1 cellular context compared by ENCODE assay signal in genomic region chr6:33926451-33926850, GRCh38.
TF ChIP-seq lines count a peak whose summit lies in the region.

No MANE protein-coding gene starts in this region.

TF ChIP-seq in HepG2, 621 proteins besides CTCF, POLR2A, EP300 and RAD21 (continued from another document):
- TF ChIP-seq ZFP91 (CRISPR knock-in tag; IDR thresholded peaks at IDR 0.05; ENCODE audit: borderline replicate concordance) (peak; percentile 25; the same call in 1 of the 2 replicates), ZFP82 (CRISPR knock-in tag; IDR thresholded peaks at IDR 0.05; ENCODE audit: borderline replicate concordance) (no peak), ZNF781 (CRISPR knock-in tag; IDR thresholded peaks at IDR 0.05; ENCODE audit: borderline replicate concordance, not compliant biosample characterization) (no peak), CSRNP1 (CRISPR knock-in tag; IDR thresholded peaks at IDR 0.05) (no peak), CSRNP2 (CRISPR knock-in tag; conservative IDR thresholded peaks at IDR 0.05; ENCODE audit: low read depth) (no peak), ZBTB7A (CRISPR knock-in tag; IDR thresholded peaks at IDR 0.05) (no peak), JARID2 (CRISPR knock-in tag; IDR thresholded peaks at IDR 0.05; ENCODE audit: insufficient replicate concordance) (no peak), ZBTB7B (CRISPR knock-in tag; IDR thresholded peaks at IDR 0.05) (no peak), NFYB (CRISPR knock-in tag; IDR thresholded peaks at IDR 0.05) (peak; percentile 56; the same call in 1 of the 2 replicates), NFYC (CRISPR knock-in tag; IDR thresholded peaks at IDR 0.05) (0 out of 2 replicates have a peak, but pooled peaks have one; percentile 13)
- TF ChIP-seq, protein P1, sequence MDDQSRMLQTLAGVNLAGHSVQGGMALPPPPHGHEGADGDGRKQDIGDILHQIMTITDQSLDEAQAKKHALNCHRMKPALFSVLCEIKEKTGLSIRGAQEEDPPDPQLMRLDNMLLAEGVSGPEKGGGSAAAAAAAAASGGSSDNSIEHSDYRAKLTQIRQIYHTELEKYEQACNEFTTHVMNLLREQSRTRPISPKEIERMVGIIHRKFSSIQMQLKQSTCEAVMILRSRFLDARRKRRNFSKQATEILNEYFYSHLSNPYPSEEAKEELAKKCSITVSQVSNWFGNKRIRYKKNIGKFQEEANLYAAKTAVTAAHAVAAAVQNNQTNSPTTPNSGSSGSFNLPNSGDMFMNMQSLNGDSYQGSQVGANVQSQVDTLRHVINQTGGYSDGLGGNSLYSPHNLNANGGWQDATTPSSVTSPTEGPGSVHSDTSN (CRISPR knock-in tag; IDR thresholded peaks at IDR 0.05; ENCODE audit: borderline replicate concordance): no peak
TF ChIP-seq in HepG2: peak in this region for 3.
